10 cellular contexts compared by ENCODE assay signal in genomic region chr22:21816472-21816786, GRCh38. TPM values are rescaled to one million over a fixed set of nuclear protein-coding genes. Genes with fewer than 3 reads are reported as not detected.
DNase-seq lines count a peak whose midpoint lies in the region; ATAC-seq, FAIRE-seq and TF ChIP-seq lines count a peak whose summit lies in the region.
"Had no signal": no experiment of that assay in that cellular context is flagged by ENCODE, and none has a peak within 500 bp of the region (broad histone marks: within the 10 kb centered on the region; RNA-seq: fewer than 3 reads in every experiment).

No MANE protein-coding gene starts in this region.

- H3K9me3 Mint-ChIP-seq in activated naive CD8-positive, alpha-beta T cell treated with anti-CD3 and anti-CD28 coated beads, Interleukin-2, amount 10 ng/mL, durations not matched to agents 7 days and 5 days: no peaks in the 10 kb centered on the region
- no peaks in the 10 kb centered on the region for H3K9me3 Mint-ChIP-seq in naive B cell

- H3K4me1 Mint-ChIP-seq in activated naive CD8-positive, alpha-beta T cell treated with anti-CD3 and anti-CD28 coated beads, Interleukin-2, amount 10 ng/mL, durations not matched to agents 7 days and 5 days: peaks cover 38% of the 10 kb centered on the region
- H3K4me1 Mint-ChIP-seq in naive B cell: peaks cover 54 to 94% (median 68%) of the 10 kb centered on the region in 3 donors

- peak overlapping the region; percentile 68 for H3K4me3 Mint-ChIP-seq in activated naive CD8-positive, alpha-beta T cell treated with anti-CD3 and anti-CD28 coated beads, Interleukin-2, amount 10 ng/mL, durations not matched to agents 7 days and 5 days
- H3K4me3 Mint-ChIP-seq in naive B cell: peak overlapping the region; percentile 78 to 94 (median 86)

- no TSS peak for BruUV-seq in HepG2 (replicated peaks; lab: Mats Ljungman, UMichigan)

- H3K4me3 ChIP-seq in liver (ENCODE audit: low read depth in 1 of 3, low read length in 3 of 3) (no peak overlapping the region), HepG2 (replicated peaks in 1 of 3; ENCODE audit: insufficient read depth in 1 of 3, low read depth in 2 of 3, low read length in 3 of 3) (no peak overlapping the region)
- H3K4me3 ChIP-seq: right lobe of liver had no signal

- no peak for TF ChIP-seq POLR2A in HepG2 (IDR thresholded peaks at IDR 0.05; ENCODE audit: insufficient read depth in 1 of 2, low read depth in 2 of 2, low read length in 2 of 2)

- POLR2A ChIA-PET in HepG2 (lab: Yijun Ruan, JAX): no interaction called here
- POLR2A ChIA-PET in activated naive CD8-positive, alpha-beta T cell treated with anti-CD3 and anti-CD28 coated beads, Interleukin-2, amount 10 ng/mL, durations not matched to agents 7 days and 5 days (lab: Charles Lee): no interaction called here

- H3K9me3 ChIP-seq in liver (ENCODE audit: control insufficient read depth in 4 of 4, low read length in 3 of 4): no peaks in the 10 kb centered on the region
- no peaks in the 10 kb centered on the region for H3K9me3 ChIP-seq in HepG2 (ENCODE audit: low read length)
- H3K9me3 ChIP-seq: right lobe of liver had no signal

- H4K20me1 ChIP-seq in HepG2 (ENCODE audit: insufficient read depth, low read length): peaks cover 14% of the 10 kb centered on the region

- H2AFZ ChIP-seq in HepG2 (ENCODE audit: low read length): no peak overlapping the region

- no peak for FAIRE-seq in HepG2 (lab: Jason Lieb, UNC)

- H3K27me3 ChIP-seq in liver (ENCODE audit: control insufficient read depth in 4 of 4, insufficient read depth in 4 of 4, low read length in 3 of 4) (no peaks in the 10 kb centered on the region), HepG2 (ENCODE audit: control insufficient read depth in 1 of 2, insufficient read depth in 2 of 2, low read length in 2 of 2) (no peaks in the 10 kb centered on the region)
- H3K27me3 ChIP-seq: right lobe of liver had no signal

- peak overlapping the region; percentile 42 to 65 for H3K27ac ChIP-seq in liver (ENCODE audit: low read depth in 1 of 2, low read length in 2 of 2)
- H3K27ac ChIP-seq in HepG2 (ENCODE audit: extremely low read length, insufficient read depth, low read length): no peak overlapping the region

- CTCF ChIA-PET in HepG2 (lab: Yijun Ruan, JAX; ENCODE audit: low intra/inter-chr PET ratio, low total read pairs): no interaction called here

- H3K9ac ChIP-seq in liver (ENCODE audit: low read depth in 1 of 2, low read length in 2 of 2) (no peak overlapping the region), HepG2 (ENCODE audit: insufficient read depth, low read depth, low read length) (no peak overlapping the region)

- WGBS in liver: 58% methylated on average over 2 of the region's 2 CpGs
- WGBS in HepG2 (ENCODE audit: low lambda C conversion rate): 95% methylated on average over 2 of the region's 2 CpGs

- no peak for ATAC-seq in HepG2
- ATAC-seq in activated naive CD8-positive, alpha-beta T cell treated with anti-CD3 and anti-CD28 coated beads, Interleukin-2, amount 10 ng/mL, durations not matched to agents 7 days and 5 days (ENCODE audit: low read depth): no peak
- ATAC-seq in naive B cell (ENCODE audit: low read depth in 2 of 2): no peak
- ATAC-seq in HG03520 (IDR thresholded peaks at IDR 0.05; ENCODE audit: unreplicated experiment): no peak

- no peak for TF ChIP-seq RAD21 in liver (IDR thresholded peaks at IDR 0.05)
- no peak for TF ChIP-seq RAD21 in HepG2 (CRISPR knock-in tag; IDR thresholded peaks at IDR 0.05)

- H3K27ac Mint-ChIP-seq in activated naive CD8-positive, alpha-beta T cell treated with anti-CD3 and anti-CD28 coated beads, Interleukin-2, amount 10 ng/mL, durations not matched to agents 7 days and 5 days: peak overlapping the region; percentile 87
- H3K27ac Mint-ChIP-seq in naive B cell: peak overlapping the region; percentile 97 to 100 (median 99)

- intact Hi-C loops in HepG2 (cut with micrococcal nuclease; ENCODE audit: unreplicated experiment): no loop called here

- no peak for TF ChIP-seq CTCF in liver (IDR thresholded peaks at IDR 0.05; ENCODE audit: low read depth, low read length, missing input control)
- TF ChIP-seq CTCF in HepG2 (CRISPR knock-in tag; IDR thresholded peaks at IDR 0.05): no peak

- H3K4me1 ChIP-seq in liver (ENCODE audit: control insufficient read depth in 4 of 4, insufficient read depth in 4 of 4, low read length in 3 of 4): peaks cover 3 to 6% (median 3%) of the 10 kb centered on the region in 4 donors
- no peaks in the 10 kb centered on the region for H3K4me1 ChIP-seq in HepG2 (ENCODE audit: insufficient read depth, low read length)

- H3K27me3 Mint-ChIP-seq in activated naive CD8-positive, alpha-beta T cell treated with anti-CD3 and anti-CD28 coated beads, Interleukin-2, amount 10 ng/mL, durations not matched to agents 7 days and 5 days: no peaks in the 10 kb centered on the region
- no peaks in the 10 kb centered on the region for H3K27me3 Mint-ChIP-seq in naive B cell

- no peak overlapping the region for H3K4me2 ChIP-seq in HepG2 (ENCODE audit: low read depth, low read length)

- H3K79me2 ChIP-seq in HepG2 (ENCODE audit: insufficient read depth, low read length): peaks cover 71% of the 10 kb centered on the region

- peaks cover 18% of the 10 kb centered on the region for H3K36me3 Mint-ChIP-seq in activated naive CD8-positive, alpha-beta T cell treated with anti-CD3 and anti-CD28 coated beads, Interleukin-2, amount 10 ng/mL, durations not matched to agents 7 days and 5 days
- H3K36me3 Mint-ChIP-seq in naive B cell: peaks cover 0 to 8% of the 10 kb centered on the region in 2 donors

- H3K36me3 ChIP-seq in liver (ENCODE audit: control insufficient read depth in 4 of 4, insufficient read depth in 3 of 4, low read depth in 1 of 4, low read length in 3 of 4): no peaks in the 10 kb centered on the region
- H3K36me3 ChIP-seq in HepG2 (replicated peaks in 1 of 2; ENCODE audit: control insufficient read depth in 1 of 2, insufficient read depth in 2 of 2, low read length in 2 of 2): peaks cover 0 to 17% of the 10 kb centered on the region in 2 experiments; a peak in 2 of 5 replicates
- H3K36me3 ChIP-seq: right lobe of liver had no signal

- no peak for TF ChIP-seq EP300 in HepG2 (IDR thresholded peaks at IDR 0.05; ENCODE audit: low read depth in 2 of 2, low read length in 2 of 2)
- no peak for TF ChIP-seq EP300 in HepG2 (CRISPR knock-in tag; IDR thresholded peaks at IDR 0.05; ENCODE audit: borderline replicate concordance)

- in situ Hi-C loops in HepG2 (cut with HindIII; ENCODE audit: extremely low pct_ligation_motif_present, low pct_unique_long_range_greater_than_20kb): no loop called here

- no peak for DNase-seq in HepG2 (ENCODE audit: low spot score)
- no peak for DNase-seq in activated naive CD8-positive, alpha-beta T cell treated with anti-CD3 and anti-CD28 coated beads, Interleukin-2, amount 10 ng/mL, durations not matched to agents 7 days and 5 days
- no peak for DNase-seq in naive B cell
- DNase-seq in activated gamma-delta T cell treated with Interleukin-2 at 50 U/mL for 16 hours: no peak
- no peak for DNase-seq in effector CD4-positive, alpha-beta T cell
- DNase-seq in NCI-H1694 treated with DMSO at 0.1 percent for 48 hours (lab: John Stamatoyannopoulos, UW): no peak
- DNase-seq: NCI-H1048, right lobe of liver had no signal

TF ChIP-seq in liver, 16 proteins besides CTCF, POLR2A, EP300 and RAD21:
- TF ChIP-seq HNF4G (IDR thresholded peaks at IDR 0.05) (no peak), HNF4A (conservative IDR thresholded peaks at IDR 0.05) (no peak), JUND (IDR thresholded peaks at IDR 0.05) (no peak), EGR1 (IDR thresholded peaks at IDR 0.05; ENCODE audit: low read depth in 2 of 2) (no peak)

TF ChIP-seq in HepG2, 621 proteins besides CTCF, POLR2A, EP300 and RAD21:
- no peak for TF ChIP-seq ZNF792 (CRISPR knock-in tag; IDR thresholded peaks at IDR 0.05)
- TF ChIP-seq ZNF644 (CRISPR knock-in tag; IDR thresholded peaks at IDR 0.05; ENCODE audit: low read depth): no peak
- no peak for TF ChIP-seq MAFF (IDR thresholded peaks at IDR 0.05; ENCODE audit: low read depth, low read length)

RNA-seq across cellular contexts. Expression of gene MAPK1, which starts 51.0 kb away (rescaled TPM):
- total RNA-seq in liver: 10 to 100 TPM; 29.0 to 31.8 TPM
- polyA plus RNA-seq in liver: 10 to 100 TPM in 1 of 2 donors, 1 to 10 TPM in 1; 8.3 to 16.6 TPM
- 107 and 154 TPM in 2 replicates for total RNA-seq in HepG2 (2016; rRNA removed; fragmentation: Illumina TruSeq; extraction: Trizol)
- total RNA-seq in HepG2 (2016; cell fraction: cytosol; rRNA removed; fragmentation: Illumina TruSeq; extraction: Trizol; ENCODE audit: low read depth): 39.6 and 40.0 TPM in 2 replicates
- total RNA-seq in HepG2 (2016; cell fraction: insoluble cytoplasmic fraction; rRNA removed; fragmentation: Illumina TruSeq; extraction: Trizol): 109 and 140 TPM in 2 replicates
- total RNA-seq in HepG2 (2016; cell fraction: membrane; rRNA removed; fragmentation: Illumina TruSeq; extraction: Trizol): 33.8 and 38.8 TPM in 2 replicates
- total RNA-seq in HepG2 (2016; cell fraction: nucleus; rRNA removed; fragmentation: Illumina TruSeq; extraction: Trizol): 42.1 and 45.3 TPM in 2 replicates
- polyA plus RNA-seq in HepG2 (2011; rRNA removed): 92.7 and 114 TPM in 2 replicates
- polyA plus RNA-seq in HepG2 (2011; cell fraction: cytosol; rRNA removed): 31.9 and 48.7 TPM in 2 replicates
- polyA plus RNA-seq in HepG2 (2011; cell fraction: nucleus; rRNA removed): 24.0 TPM in 2 replicates
- polyA plus RNA-seq in HepG2 (2012): 75.2 and 78.0 TPM in 2 replicates
- polyA plus RNA-seq in HepG2 (2016; cell fraction: cytosol; fragmentation: Illumina TruSeq; extraction: Trizol; ENCODE audit: low read depth): 5.4 and 6.7 TPM in 2 replicates
- polyA plus RNA-seq in HepG2 (2016; cell fraction: insoluble cytoplasmic fraction; fragmentation: Illumina TruSeq; extraction: Trizol; ENCODE audit: low read depth): 98.7 and 119 TPM in 2 replicates
- 10.3 and 16.3 TPM in 2 replicates for polyA plus RNA-seq in HepG2 (2016; cell fraction: membrane; fragmentation: Illumina TruSeq; extraction: Trizol; ENCODE audit: low read depth)
- 43.1 and 52.9 TPM in 2 replicates for polyA plus RNA-seq in HepG2 (2016; cell fraction: nucleus; fragmentation: Illumina TruSeq; extraction: Trizol; ENCODE audit: insufficient read depth, low read depth)
- polyA minus RNA-seq in HepG2 (2011; rRNA and poly(A)+ RNA removed; ENCODE audit: low replicate concordance): 51.6 and 79.2 TPM in 2 replicates
- 36.6 and 37.6 TPM in 2 replicates for polyA minus RNA-seq in HepG2 (2011; cell fraction: cytosol; rRNA and poly(A)+ RNA removed)
- polyA minus RNA-seq in HepG2 (2011; cell fraction: nucleus; rRNA and poly(A)+ RNA removed): 25.8 and 27.6 TPM in 2 replicates
- total RNA-seq in activated naive CD8-positive, alpha-beta T cell treated with anti-CD3 and anti-CD28 coated beads, Interleukin-2, amount 10 ng/mL, durations not matched to agents 7 days and 5 days: 100 to 1,000 TPM; 126 to 131 TPM
- 100 to 1,000 TPM in 2 of 6 donors, 10 to 100 TPM in 4; 68.6 to 114 (median 93.2) TPM for polyA plus RNA-seq in naive B cell (ENCODE audit: low read depth in 6 of 6)
